In the genomic region with DNA sequence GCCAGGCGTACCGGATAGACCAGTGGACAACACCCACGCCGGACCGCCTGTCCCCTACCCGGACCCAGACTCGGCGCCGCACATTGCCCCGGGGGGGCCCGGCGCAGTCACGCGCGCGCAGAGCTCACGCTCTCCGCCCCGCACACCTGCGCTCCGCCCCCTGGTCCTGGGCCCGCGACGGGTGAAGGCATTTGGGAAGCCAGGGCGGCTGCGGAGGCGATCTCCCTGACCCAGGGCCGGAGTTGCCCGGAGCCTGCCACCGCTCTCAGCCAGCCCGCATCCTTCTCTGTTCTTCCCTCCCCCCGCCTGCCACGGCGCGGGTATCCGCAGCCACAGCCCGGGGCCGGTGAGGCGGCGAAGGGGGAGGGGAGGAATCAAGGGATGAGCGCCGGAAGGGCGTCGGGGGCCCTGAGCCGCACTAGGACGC, we compare ENCODE assay signal across 8 cellular contexts. TPM values are rescaled to one million over a fixed set of nuclear protein-coding genes. Genes with fewer than 3 reads are reported as not detected.
A peak's percentile ranks its signal among the peaks of the same experiment; 100 is the strongest.
DNase-seq lines count a peak whose midpoint lies in the region; ATAC-seq, FAIRE-seq and TF ChIP-seq lines count a peak whose summit lies in the region.

No MANE protein-coding gene starts in this region.

- peaks cover 8% of the 10 kb centered on the region for H3K27me3 Mint-ChIP-seq in GM23338 (ENCODE audit: insufficient read depth, low read depth, poor library complexity)

- intact Hi-C loops in posterior vena cava (cut with DNase I), result no loop called here

- H3K27me3 ChIP-seq in GM23338 (ENCODE audit: insufficient read depth) (peaks cover 3% of the 10 kb centered on the region; the same call in 1 of the 2 replicates), foreskin keratinocyte (no peaks in the 10 kb centered on the region)

- peak overlapping the region; percentile 91 for H3K4me3 Mint-ChIP-seq in GM23338

- no peak overlapping the region for H3K27ac Mint-ChIP-seq in GM23338

- 0 out of 2 replicates have a peak, but pooled peaks cover 14% of the 10 kb centered on the region for H3F3A ChIP-seq in GM23338 (replicated peaks; ENCODE audit: low read depth)

- no peaks in the 10 kb centered on the region for H3K9me3 Mint-ChIP-seq in GM23338

- peak; percentile 29 for ATAC-seq in GM23338
- peak; percentile 38 for ATAC-seq in foreskin keratinocyte

- peaks cover 43% of the 10 kb centered on the region for H3K79me2 ChIP-seq in GM23338 (replicated peaks; ENCODE audit: insufficient read depth)

- DNase-seq in Daoy (ENCODE audit: low read depth) (peak; percentile 39), GM23338 (ENCODE audit: low spot score) (peak; percentile 60), NCI-H345 treated with DMSO at 0.1 percent for 48 hours (lab: John Stamatoyannopoulos, UW; ENCODE audit: unreplicated experiment) (peak; percentile 36), foreskin keratinocyte (no peak), posterior vena cava (ENCODE audit: low spot score) (peak; percentile 83), D721Med (ENCODE audit: insufficient read length, low spot score) (no peak), DMS153 treated with DMSO at 0.1 percent for 48 hours (lab: John Stamatoyannopoulos, UW; ENCODE audit: unreplicated experiment) (no peak)
- peak; percentile 18 to 49 for DNase-seq in activated T-helper 1 cell treated with anti-CD3 and anti-CD28 coated beads, Interleukin-2, amount 50 U/mL, for 16 hours (ENCODE audit: low read depth in 1 of 2, low spot score in 1 of 2)

- H3K4me1 ChIP-seq in GM23338 (ENCODE audit: insufficient read depth), result peaks cover 20% of the 10 kb centered on the region
- H3K4me1 ChIP-seq in foreskin keratinocyte, result no peaks in the 10 kb centered on the region

- H3K4me2 ChIP-seq in GM23338, result peak overlapping the region; percentile 95

- peaks cover 38% of the 10 kb centered on the region for H3K36me3 Mint-ChIP-seq in GM23338 (ENCODE audit: low read depth)

- peak overlapping the region; percentile 99 for H3K4me3 ChIP-seq in GM23338

- FAIRE-seq in D721Med (lab: Jason Lieb, UNC), result no peak

- 0 out of 2 replicates have a peak, but pooled peaks cover 4% of the 10 kb centered on the region for H3K36me3 ChIP-seq in GM23338 (ENCODE audit: insufficient read depth)

- H3K27ac ChIP-seq in GM23338 (ENCODE audit: low read depth), result no peak overlapping the region
- peak overlapping the region; percentile 44 for H3K27ac ChIP-seq in foreskin keratinocyte

- TF ChIP-seq CTCF in GM23338 (conservative IDR thresholded peaks at IDR 0.05; ENCODE audit: low read depth in 2 of 2) (no peak), foreskin keratinocyte (conservative IDR thresholded peaks at IDR 0.05) (no peak), D721Med (IDR thresholded peaks at IDR 0.05; ENCODE audit: insufficient read depth, missing control alignments) (no peak)

- peaks cover 27% of the 10 kb centered on the region for H4K20me1 ChIP-seq in GM23338 (replicated peaks; ENCODE audit: insufficient read depth)

- peaks cover 34% of the 10 kb centered on the region for H3K4me1 Mint-ChIP-seq in GM23338

- H2AFZ ChIP-seq in GM23338, result peak overlapping the region; percentile 92

- no peaks in the 10 kb centered on the region for H3K9me2 ChIP-seq in GM23338 (ENCODE audit: insufficient read depth)

TF ChIP-seq in GM23338, 12 proteins besides CTCF, POLR2A, EP300 and RAD21:
- TF ChIP-seq STAT1 (IDR thresholded peaks at IDR 0.05; ENCODE audit: unreplicated experiment) (no peak), CREB1 (CRISPR knock-in tag; IDR thresholded peaks at IDR 0.05; ENCODE audit: low read depth) (no peak)

RNA-seq across cellular contexts. Expression of gene RELL2, which starts 0.5 kb away (rescaled TPM):
- 2.6 and 3.4 TPM in 2 replicates for total RNA-seq in Daoy (2014; rRNA removed; shearing (Covaris generic))
- total RNA-seq in GM23338 (2014; rRNA removed; shearing (Covaris generic)), result 30.6 and 34.6 TPM in 2 replicates
- polyA plus RNA-seq in GM23338 (2016; fragmentation: Nextera tagmentation; extraction: Ambion mirVana) (18.6 and 20.4 TPM in 2 replicates), foreskin keratinocyte (16.7 and 21.5 TPM in 2 replicates)
- total RNA-seq in foreskin keratinocyte (16.3 and 20.3 TPM in 2 replicates), posterior vena cava (1 to 10 TPM; 2.5 to 3.0 TPM)

RNA-seq across cellular contexts. Expression of gene HDAC3, which starts 0.6 kb away (rescaled TPM):
- total RNA-seq in Daoy (2014; rRNA removed; shearing (Covaris generic)), result 62.0 and 62.6 TPM in 2 replicates
- 74.6 and 90.0 TPM in 2 replicates for total RNA-seq in GM23338 (2014; rRNA removed; shearing (Covaris generic))
- polyA plus RNA-seq in GM23338 (2016; fragmentation: Nextera tagmentation; extraction: Ambion mirVana), result 59.2 and 59.3 TPM in 2 replicates
- total RNA-seq in foreskin keratinocyte, result 64.1 and 67.5 TPM in 2 replicates
- 65.9 and 71.7 TPM in 2 replicates for polyA plus RNA-seq in foreskin keratinocyte
- 10 to 100 TPM; 30.3 to 34.7 TPM for total RNA-seq in posterior vena cava

RNA-seq across cellular contexts. Expression of gene FCHSD1, which starts 13.9 kb away (rescaled TPM):
- 7.5 and 13.2 TPM in 2 replicates for total RNA-seq in Daoy (2014; rRNA removed; shearing (Covaris generic))
- 28.7 and 46.6 TPM in 2 replicates for total RNA-seq in GM23338 (2014; rRNA removed; shearing (Covaris generic))
- 17.9 and 24.7 TPM in 2 replicates for polyA plus RNA-seq in GM23338 (2016; fragmentation: Nextera tagmentation; extraction: Ambion mirVana)
- total RNA-seq in foreskin keratinocyte, result 13.5 and 14.6 TPM in 2 replicates
- polyA plus RNA-seq in foreskin keratinocyte, result 9.8 and 11.3 TPM in 2 replicates
- 10 to 100 TPM; 11.6 to 13.6 TPM for total RNA-seq in posterior vena cava

RNA-seq across cellular contexts. Expression of gene DIAPH1, which starts 18.5 kb away (rescaled TPM):
- total RNA-seq in Daoy (2014; rRNA removed; shearing (Covaris generic)), result 40.7 and 43.5 TPM in 2 replicates
- total RNA-seq in GM23338 (2014; rRNA removed; shearing (Covaris generic)), result 97.0 and 104 TPM in 2 replicates
- polyA plus RNA-seq in GM23338 (2016; fragmentation: Nextera tagmentation; extraction: Ambion mirVana) (42.9 and 43.5 TPM in 2 replicates), foreskin keratinocyte (118 and 134 TPM in 2 replicates)
- total RNA-seq in foreskin keratinocyte (146 TPM in 2 replicates), posterior vena cava (10 to 100 TPM; 52.3 to 83.8 TPM)

RNA-seq across cellular contexts. Expression of gene ARAP3, which starts 44.8 kb away (rescaled TPM):
- total RNA-seq in Daoy (2014; rRNA removed; shearing (Covaris generic)), result 1.7 and 3.0 TPM in 2 replicates
- 32.8 and 33.2 TPM in 2 replicates for total RNA-seq in GM23338 (2014; rRNA removed; shearing (Covaris generic))
- 18.4 and 21.5 TPM in 2 replicates for polyA plus RNA-seq in GM23338 (2016; fragmentation: Nextera tagmentation; extraction: Ambion mirVana)
- 4.8 and 7.0 TPM in 2 replicates for total RNA-seq in foreskin keratinocyte
- 3.7 and 5.0 TPM in 2 replicates for polyA plus RNA-seq in foreskin keratinocyte
- 10 to 100 TPM; 14.7 to 18.8 TPM for total RNA-seq in posterior vena cava

Comparison
In these comparisons a context has a peak if more than half of its experiments do, and no peak if none do; other contexts are left out.
1. DNase-seq: peak in Daoy (single experiment), GM23338 (single experiment), NCI-H345 treated with DMSO at 0.1 percent for 48 hours (single experiment), activated T-helper 1 cell treated with anti-CD3 and anti-CD28 coated beads, Interleukin-2, amount 50 U/mL, for 16 hours (2 of 2) and posterior vena cava (single experiment); none in foreskin keratinocyte (0 of 2), D721Med (single experiment) and DMS153 treated with DMSO at 0.1 percent for 48 hours (single experiment).